Comparison of ENCODE assay signal across 14 cellular contexts in the genomic region with DNA sequence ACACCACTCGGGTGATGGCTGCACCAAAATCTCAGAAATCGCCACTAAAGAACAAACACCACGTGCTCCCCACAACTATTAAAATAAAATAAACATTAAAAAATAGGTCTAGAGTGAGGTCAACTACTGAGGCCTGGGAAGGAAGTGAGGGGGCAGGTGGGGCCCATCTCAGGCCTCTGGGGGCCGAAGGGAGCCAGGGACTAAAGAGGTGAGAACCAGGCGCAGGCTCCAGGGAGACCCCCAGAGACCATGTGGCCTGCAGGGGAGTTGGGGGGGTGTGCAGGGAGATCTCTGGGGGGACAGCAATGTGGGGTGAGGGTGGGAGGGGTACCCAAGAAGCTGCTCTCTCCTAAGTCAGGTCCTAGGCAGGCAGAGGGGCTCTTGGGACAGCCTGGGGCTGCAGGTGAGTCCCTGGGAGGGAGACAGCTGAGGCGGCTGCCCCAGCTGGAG.
A peak's percentile ranks its signal among the peaks of the same experiment; 100 is the strongest.
DNase-seq lines count a peak whose midpoint lies in the region; ATAC-seq and TF ChIP-seq lines count a peak whose summit lies in the region.
"Had no signal": no experiment of that assay in that cellular context is flagged by ENCODE, and none has a peak within 500 bp of the region (broad histone marks: within the 10 kb centered on the region; RNA-seq: fewer than 3 reads in every experiment).

No MANE protein-coding gene starts in this region.

- no peaks in the 10 kb centered on the region for H3K9me3 ChIP-seq in BLaER1 treated with 17β-estradiol and CSF1 and Interleukin-3, amounts not matched to agents 10 nM and 100 nM (replicated peaks in 1 of 11)
- no peaks in the 10 kb centered on the region for H3K9me3 ChIP-seq in colonic mucosa
- no peaks in the 10 kb centered on the region for H3K9me3 ChIP-seq in mesodermal cell (ENCODE audit: control insufficient read depth, low read length)
- no peaks in the 10 kb centered on the region for H3K9me3 ChIP-seq in CD4-positive, alpha-beta T cell (ENCODE audit: control insufficient read depth, low read length)
- H3K9me3 ChIP-seq: neutrophil had no signal

- no peak overlapping the region; a peak in 1 of 20 replicates for H3K4me3 ChIP-seq in BLaER1 treated with 17β-estradiol and CSF1 and Interleukin-3, amounts not matched to agents 10 nM and 100 nM
- no peak overlapping the region for H3K4me3 ChIP-seq in KMS-11 (IDR thresholded peaks at IDR 0.05; ENCODE audit: insufficient read depth, low read depth, low read length)
- peak overlapping the region; percentile 28 for H3K4me3 ChIP-seq in colonic mucosa
- H3K4me3 ChIP-seq in mesodermal cell (ENCODE audit: extremely low read depth, insufficient read depth, low read length, poor library complexity, severe bottlenecking), result peak overlapping the region; percentile 31

- 100% methylated on average over 1 to 3 of the region's 6 CpGs for WGBS in mesodermal cell (ENCODE audit: insufficient coverage in 2 of 2), 2 experiments

- no peak overlapping the region for H3K27ac ChIP-seq in BLaER1 treated with 17β-estradiol and CSF1 and Interleukin-3, amounts not matched to agents 10 nM and 100 nM
- H3K27ac ChIP-seq in KMS-11, result no peak overlapping the region
- peak overlapping the region; percentile 70 for H3K27ac ChIP-seq in colonic mucosa
- H3K27ac ChIP-seq in mesodermal cell (ENCODE audit: low read depth, low read length, severe bottlenecking), result no peak overlapping the region
- H3K27ac ChIP-seq in CD4-positive, alpha-beta T cell (ENCODE audit: low read depth, low read length), result no peak overlapping the region
- H3K27ac ChIP-seq: neutrophil had no signal

- peaks cover 17% of the 10 kb centered on the region for H3K4me1 Mint-ChIP-seq in CD4-positive, alpha-beta T cell (ENCODE audit: low read depth)

- no peaks in the 10 kb centered on the region for H3K79me2 ChIP-seq in KMS-11 (ENCODE audit: insufficient read depth, low read depth)

- DNase-seq in colonic mucosa (no peak), NCI-H2171 treated with DMSO at 0.1 percent for 48 hours (lab: John Stamatoyannopoulos, UW) (no peak), AG20443 (ENCODE audit: low spot score) (no peak)
- no peak for DNase-seq in CD4-positive, alpha-beta T cell
- DNase-seq: activated naive CD8-positive, alpha-beta T cell treated with anti-CD3 and anti-CD28 coated beads, Interleukin-2, amount 10 ng/mL, durations not matched to agents 7 days and 5 days; central memory CD4-positive, alpha-beta T cell; erythroblast; left ventricle myocardium superior; NCI-H2227 treated with DMSO at 0.1 percent for 48 hours had no signal

- peaks cover 3 to 88% (median 58%) of the 10 kb centered on the region in 11 experiments; a peak in 19 of 22 replicates for H4K20me1 ChIP-seq in BLaER1 treated with 17β-estradiol and CSF1 and Interleukin-3, amounts not matched to agents 10 nM and 100 nM
- no peaks in the 10 kb centered on the region for H4K20me1 ChIP-seq in KMS-11 (ENCODE audit: insufficient read depth)

- H2AFZ ChIP-seq in KMS-11 (ENCODE audit: low read depth), result peak overlapping the region; percentile 76; the same call in 1 of the 2 replicates

- peaks cover 0 to 13% (median 5%) of the 10 kb centered on the region in 11 experiments; a peak in 16 of 22 replicates for H3K27me3 ChIP-seq in BLaER1 treated with 17β-estradiol and CSF1 and Interleukin-3, amounts not matched to agents 10 nM and 100 nM
- H3K27me3 ChIP-seq in KMS-11 (ENCODE audit: insufficient read depth, low read depth), result no peaks in the 10 kb centered on the region
- H3K27me3 ChIP-seq in colonic mucosa, result no peaks in the 10 kb centered on the region
- H3K27me3 ChIP-seq in CD4-positive, alpha-beta T cell (ENCODE audit: control insufficient read depth, insufficient read depth, low read length), result no peaks in the 10 kb centered on the region

- peaks cover 11% of the 10 kb centered on the region for H3K27me3 Mint-ChIP-seq in CD4-positive, alpha-beta T cell

- H3K9ac ChIP-seq in BLaER1 treated with 17β-estradiol and CSF1 and Interleukin-3, amounts not matched to agents 10 nM and 100 nM, result no peak overlapping the region
- H3K9ac ChIP-seq in KMS-11, result peak overlapping the region; percentile 44; the same call in 1 of the 2 replicates
- peak overlapping the region; percentile 48 to 63 for H3K9ac ChIP-seq in colonic mucosa (ENCODE audit: low read depth in 2 of 2, low read length in 2 of 2)

- POLR2A ChIA-PET in CD4-positive, alpha-beta T cell (lab: Charles Lee), result no interaction called here

- H3K36me3 ChIP-seq in BLaER1 treated with 17β-estradiol and CSF1 and Interleukin-3, amounts not matched to agents 10 nM and 100 nM, result peaks cover 0 to 43% (median 28%) of the 10 kb centered on the region in 11 experiments; a peak in 16 of 22 replicates
- H3K36me3 ChIP-seq in KMS-11 (ENCODE audit: insufficient read depth) (no peaks in the 10 kb centered on the region), colonic mucosa (no peaks in the 10 kb centered on the region), mesodermal cell (ENCODE audit: control insufficient read depth, insufficient read depth, low read length) (no peaks in the 10 kb centered on the region)

- CTCF ChIA-PET in CD4-positive, alpha-beta T cell (lab: Charles Lee), result no interaction called here

- H3K4me3 Mint-ChIP-seq in CD4-positive, alpha-beta T cell, result no peak overlapping the region
- H3K4me3 Mint-ChIP-seq: activated naive CD8-positive, alpha-beta T cell treated with anti-CD3 and anti-CD28 coated beads, Interleukin-2, amount 10 ng/mL, durations not matched to agents 7 days and 5 days had no signal

- intact Hi-C loops in colonic mucosa (cut with DNase I), result no loop called here
- intact Hi-C loops in CD4-positive, alpha-beta T cell (cut with DNase I, micrococcal nuclease), result loop anchor here in 1 of 2 experiments (10.0 kb wide), 1 partner anchor 71 kb away; no protein-coding TSS in a partner anchor

- no peaks in the 10 kb centered on the region for H3K9me3 Mint-ChIP-seq in CD4-positive, alpha-beta T cell
- H3K9me3 Mint-ChIP-seq: activated naive CD8-positive, alpha-beta T cell treated with anti-CD3 and anti-CD28 coated beads, Interleukin-2, amount 10 ng/mL, durations not matched to agents 7 days and 5 days had no signal

- TF ChIP-seq CTCF in KMS-11 (conservative IDR thresholded peaks at IDR 0.05; ENCODE audit: low read depth, low read length), result no peak
- TF ChIP-seq CTCF in colonic mucosa (IDR thresholded peaks at IDR 0.05), result no peak
- TF ChIP-seq CTCF in CD4-positive, alpha-beta T cell (IDR thresholded peaks at IDR 0.05), result no peak

- peaks cover 44 to 59% (median 53%) of the 10 kb centered on the region in 10 experiments for H3K4me1 ChIP-seq in BLaER1 treated with 17β-estradiol and CSF1 and Interleukin-3, amounts not matched to agents 10 nM and 100 nM
- peaks cover 29% of the 10 kb centered on the region for H3K4me1 ChIP-seq in KMS-11 (ENCODE audit: low read depth, poor library complexity, severe bottlenecking)
- H3K4me1 ChIP-seq in colonic mucosa, result peaks cover 4% of the 10 kb centered on the region
- peaks cover 33% of the 10 kb centered on the region for H3K4me1 ChIP-seq in mesodermal cell (ENCODE audit: control insufficient read depth, insufficient read depth, low read length, poor library complexity, severe bottlenecking)

- ATAC-seq in HG03175 (IDR thresholded peaks at IDR 0.05; ENCODE audit: unreplicated experiment), result no peak
- ATAC-seq in CD4-positive, alpha-beta T cell (ENCODE audit: poor library complexity), result no peak
- ATAC-seq: left ventricle myocardium superior had no signal

- peaks cover 3% of the 10 kb centered on the region for H3K36me3 Mint-ChIP-seq in CD4-positive, alpha-beta T cell (ENCODE audit: low read depth)

- H3K27ac Mint-ChIP-seq in CD4-positive, alpha-beta T cell, result no peak overlapping the region
- H3K27ac Mint-ChIP-seq: activated naive CD8-positive, alpha-beta T cell treated with anti-CD3 and anti-CD28 coated beads, Interleukin-2, amount 10 ng/mL, durations not matched to agents 7 days and 5 days had no signal

- H3K4me2 ChIP-seq in BLaER1 treated with 17β-estradiol and CSF1 and Interleukin-3, amounts not matched to agents 10 nM and 100 nM, result peak overlapping the region; percentile 44 to 100 (median 68); a peak in 16 of 22 replicates
- peak overlapping the region; percentile 82 for H3K4me2 ChIP-seq in KMS-11

Comparison
In these comparisons a context has a peak if more than half of its experiments do, and no peak if none do; other contexts are left out.
1. H3K4me3 ChIP-seq: peak in colonic mucosa (single experiment) and mesodermal cell (single experiment); none in BLaER1 treated with 17β-estradiol and CSF1 and Interleukin-3, amounts not matched to agents 10 nM and 100 nM (0 of 10) and KMS-11 (single experiment).
2. H3K9ac ChIP-seq: peak in KMS-11 (single experiment) and colonic mucosa (2 of 2); none in BLaER1 treated with 17β-estradiol and CSF1 and Interleukin-3, amounts not matched to agents 10 nM and 100 nM (0 of 11).